Comparison of ENCODE assay signal across 1 cellular context in the genomic region with DNA sequence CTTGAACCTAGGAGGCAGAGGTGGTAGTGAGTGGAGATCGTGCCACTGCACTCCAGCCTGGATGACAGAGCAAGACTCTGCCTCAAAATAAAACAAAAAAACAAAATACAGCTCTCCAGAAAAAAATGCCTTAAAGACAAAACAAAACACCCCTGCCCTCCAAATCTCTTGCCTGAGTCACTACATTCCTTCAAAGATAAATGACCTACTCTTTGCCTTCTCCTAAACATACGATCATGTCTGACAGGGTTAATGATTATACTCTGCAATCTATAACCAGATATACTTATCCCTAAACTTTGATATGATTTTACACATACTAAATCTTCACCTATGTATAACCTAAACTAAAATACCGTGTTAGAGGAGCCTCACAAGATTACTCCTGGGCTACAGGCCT.
TF ChIP-seq lines count a peak whose summit lies in the region.

No MANE protein-coding gene starts in this region.

TF ChIP-seq in HCT116, 20 proteins besides CTCF, POLR2A, EP300 and RAD21:
- TF ChIP-seq, protein P1, sequence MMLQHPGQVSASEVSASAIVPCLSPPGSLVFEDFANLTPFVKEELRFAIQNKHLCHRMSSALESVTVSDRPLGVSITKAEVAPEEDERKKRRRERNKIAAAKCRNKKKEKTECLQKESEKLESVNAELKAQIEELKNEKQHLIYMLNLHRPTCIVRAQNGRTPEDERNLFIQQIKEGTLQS (IDR thresholded peaks at IDR 0.05) = no peak
- no peak for TF ChIP-seq JUND (IDR thresholded peaks at IDR 0.05)
- no peak for TF ChIP-seq SRF (IDR thresholded peaks at IDR 0.05; ENCODE audit: low read depth)
- no peak for TF ChIP-seq SIN3A (IDR thresholded peaks at IDR 0.05; ENCODE audit: low read depth)
- TF ChIP-seq EGR1 (IDR thresholded peaks at IDR 0.05; ENCODE audit: low read depth) = no peak
- no peak for TF ChIP-seq EZH2 (IDR thresholded peaks at IDR 0.05)
- no peak for TF ChIP-seq REST (IDR thresholded peaks at IDR 0.05; ENCODE audit: low read depth)
- TF ChIP-seq MAX (IDR thresholded peaks at IDR 0.05) = no peak
- no peak for TF ChIP-seq POLR2AphosphoS5 (IDR thresholded peaks at IDR 0.05; ENCODE audit: low read depth, low read length)
- no peak for TF ChIP-seq TCF7L2 (IDR thresholded peaks at IDR 0.05; ENCODE audit: borderline replicate concordance, extremely low read depth, insufficient read depth, insufficient read length)
- TF ChIP-seq ZFX (IDR thresholded peaks at IDR 0.05) = no peak
- TF ChIP-seq ZBTB33 (IDR thresholded peaks at IDR 0.05; ENCODE audit: extremely low read depth, insufficient replicate concordance, low read length) = no peak
TF ChIP-seq in HCT116: peak in this region for 0.
